16 cellular contexts compared by ENCODE assay signal in genomic region chr4:137524642-137525384, GRCh38. TPM values are rescaled to one million over a fixed set of nuclear protein-coding genes. Genes with fewer than 3 reads are reported as not detected.
DNase-seq lines count a peak whose midpoint lies in the region; ATAC-seq and TF ChIP-seq lines count a peak whose summit lies in the region.
"Had no signal": no experiment of that assay in that cellular context is flagged by ENCODE, and none has a peak within 500 bp of the region (broad histone marks: within the 10 kb centered on the region; RNA-seq: fewer than 3 reads in every experiment).

No MANE protein-coding gene starts in this region.

- H3K4me3 ChIP-seq in fibroblast of pulmonary artery (replicated peaks; ENCODE audit: low read depth, low read length) (no peak overlapping the region), sigmoid colon (peak overlapping the region in 1 of 4 donors; percentile 61)
- H3K4me3 ChIP-seq: BLaER1, HAP-1, SJCRH30 had no signal

- intact Hi-C loops in sigmoid colon (cut with DNase I) = no loop called here

- TF ChIP-seq CTCF in fibroblast of pulmonary artery (IDR thresholded peaks at IDR 0.05; ENCODE audit: low read length, missing control alignments) = no peak
- TF ChIP-seq CTCF in sigmoid colon (IDR thresholded peaks at IDR 0.05) = no peak

- peak; percentile 58 for DNase-seq in HCEC 1CT
- peak; percentile 83 for DNase-seq in NCI-H69 (lab: John Stamatoyannopoulos, UW)
- peak; percentile 44 for DNase-seq in fibroblast of pulmonary artery (ENCODE audit: low read depth)
- no peak for DNase-seq in sigmoid colon
- no peak for DNase-seq in globus pallidus (ENCODE audit: low spot score)
- DNase-seq in GF-D8 (lab: John Stamatoyannopoulos, UW) = no peak
- no peak for DNase-seq in NCI-H526 (lab: John Stamatoyannopoulos, UW)
- DNase-seq: activated CD4-positive, alpha-beta memory T cell treated with anti-CD3 and anti-CD28 coated beads for 36 hours; amygdala; KBM-7; NCI-H187 treated with DMSO at 0.1 percent for 48 hours; SJCRH30 had no signal

- ATAC-seq in HG02840 (IDR thresholded peaks at IDR 0.05; ENCODE audit: low FRiP score, unreplicated experiment) = no peak
- ATAC-seq: foreskin keratinocyte had no signal

- H3K4me1 ChIP-seq in sigmoid colon = peaks cover 0 to 65% (median 42%) of the 10 kb centered on the region in 4 donors
- H3K4me1 ChIP-seq: foreskin keratinocyte, SJCRH30 had no signal

- no peak for TF ChIP-seq POLR2A in sigmoid colon (IDR thresholded peaks at IDR 0.05)

- no peaks in the 10 kb centered on the region for H3K9me3 ChIP-seq in sigmoid colon
- H3K9me3 ChIP-seq: HAP-1, SJCRH30 had no signal

- WGBS in sigmoid colon, 2 donors = 64 to 68% methylated on average over 4 of the region's 4 CpGs

- TF ChIP-seq EP300 in sigmoid colon (IDR thresholded peaks at IDR 0.05) = no peak

- H3K27me3 ChIP-seq in sigmoid colon = no peaks in the 10 kb centered on the region
- H3K27me3 ChIP-seq: BLaER1, foreskin keratinocyte, SJCRH30 had no signal

- H3K27ac ChIP-seq in sigmoid colon = peak overlapping the region; percentile 10 to 87 (median 52)
- H3K27ac ChIP-seq: BLaER1, foreskin keratinocyte, SJCRH30 had no signal

- H3K36me3 ChIP-seq in sigmoid colon = peaks cover 5 to 44% (median 8%) of the 10 kb centered on the region in 4 donors

RNA-seq across cellular contexts. Expression of gene PCDH18, which starts 7.5 kb away (rescaled TPM):
- total RNA-seq in sigmoid colon = 100 to 1,000 TPM in 1 of 4 donors, 10 to 100 TPM in 3; 64.6 to 108 (median 70.4) TPM
- polyA plus RNA-seq in sigmoid colon = 1 to 10 TPM; 1.8 to 4.7 (median 4.2) TPM

Comparison
In these comparisons a context has a peak if more than half of its experiments do, and no peak if none do; other contexts are left out.
1. DNase-seq: peak in HCEC 1CT (single experiment), NCI-H69 (single experiment) and fibroblast of pulmonary artery (single experiment); none in sigmoid colon (single experiment), globus pallidus (single experiment), GF-D8 (single experiment) and NCI-H526 (0 of 2).